Comparison of ENCODE assay signal across 30 cellular contexts in genomic region chr5:174078416-174078815, GRCh38. TPM values are rescaled to one million over a fixed set of nuclear protein-coding genes. Genes with fewer than 3 reads are reported as not detected.
"Had no signal": no experiment of that assay in that cellular context is flagged by ENCODE, and none has a peak within 500 bp of the region (broad histone marks: within the 10 kb centered on the region; RNA-seq: fewer than 3 reads in every experiment).

No MANE protein-coding gene starts in this region.

- DNase-seq: activated CD4-positive, alpha-beta memory T cell treated with anti-CD3 and anti-CD28 coated beads, Interleukin-2, amount 10 ng/mL, durations not matched to agents 7 days and 5 days; activated CD4-positive, alpha-beta T cell treated with anti-CD3 and anti-CD28 coated beads, Interleukin-2, amount 10 ng/mL, durations not matched to agents 7 days and 5 days; activated CD4-positive, CD25-positive, alpha-beta regulatory T cell; activated naive CD4-positive, alpha-beta T cell; activated T-cell treated with anti-CD3 and anti-CD28 coated beads for 4 hours; activated T-cell treated with anti-CD3 and anti-CD28 coated beads, Interleukin-2, amount 50 U/mL, for 48 hours; amniotic stem cell; body of pancreas; central memory CD4-positive, alpha-beta T cell; Kasumi-1; KBM-7; NCI-H1048; NCI-H146; NCI-H187 treated with DMSO at 0.1 percent for 48 hours; NCI-H2081 treated with DMSO at 0.1 percent for 48 hours; NCI-H446; NCI-H524; NCI-H774; OCI-M1; SHP77; T-cell; T-helper 2 cell; T1000 had no signal

- H3K36me3 ChIP-seq: ascending aorta, SJSA1 had no signal

- H3K4me1 ChIP-seq: ascending aorta, body of pancreas, SJSA1 had no signal

- ATAC-seq: body of pancreas, T-cell had no signal

- H3K4me3 ChIP-seq: ascending aorta, body of pancreas, SJSA1 had no signal

- H3K27ac ChIP-seq: ascending aorta, body of pancreas, SJSA1, VCaP had no signal

- H3K27me3 ChIP-seq: ascending aorta, body of pancreas had no signal

- H3K9me3 ChIP-seq: ascending aorta, body of pancreas, SJSA1 had no signal

RNA-seq across cellular contexts. Expression of gene NSG2, which starts 32.9 kb away (rescaled TPM):
- total RNA-seq: activated CD4-positive, alpha-beta memory T cell treated with anti-CD3 and anti-CD28 coated beads, Interleukin-2, amount 10 ng/mL, durations not matched to agents 7 days and 5 days; activated CD4-positive, alpha-beta T cell treated with anti-CD3 and anti-CD28 coated beads, Interleukin-2, amount 10 ng/mL, durations not matched to agents 7 days and 5 days; activated CD8-positive, alpha-beta memory T cell treated with anti-CD3 and anti-CD28 coated beads for 36 hours; activated T-helper 2 cell treated with anti-CD3 and anti-CD28 coated beads, Interferon-gamma antibody, Interleukin-2, Interleukin-4, amounts not matched to agents 10 μg/mL and 5 μg/mL and 100 μg/mL, durations not matched to agents 14 hours and 24 hours and 36 hours; ascending aorta; bronchial epithelial cell; chondrocyte; SJSA1; T-cell had no signal
